In genomic region chr17:73369817-73370490, GRCh38 we compare ENCODE assay signal across 8 cellular contexts. TPM values are rescaled to one million over a fixed set of nuclear protein-coding genes. Genes with fewer than 3 reads are reported as not detected.
DNase-seq lines count a peak whose midpoint lies in the region; ATAC-seq and TF ChIP-seq lines count a peak whose summit lies in the region.
"Not testable (repeated sequence)": the region's sequence is repeated elsewhere in the genome, so short reads cannot be mapped to it uniquely, and the experiment has no call there.

No MANE protein-coding gene starts in this region.

- not testable (repeated sequence) for H3K4me3 ChIP-seq in ACC112 (ENCODE audit: low read depth, low read length); Jurkat, Clone E6-1 (ENCODE audit: low read length); choroid plexus epithelial cell (ENCODE audit: low read depth, low read length)

- peak; percentile 26 for DNase-seq in Jurkat, Clone E6-1 (ENCODE audit: low read depth, low spot score)
- DNase-seq in NOMO-1 treated with dmso at 0.1 percent for 144 hours (lab: John Stamatoyannopoulos, UW; ENCODE audit: unreplicated experiment): peak; percentile 72
- peak; percentile 86 for DNase-seq in activated CD4-positive, alpha-beta memory T cell treated with anti-CD3 and anti-CD28 coated beads for 36 hours
- peak; percentile 84 for DNase-seq in choroid plexus epithelial cell (ENCODE audit: low read depth)
- DNase-seq in kidney glomerular epithelial cell (lab: John Stamatoyannopoulos, UW): peak; percentile 66
- peak; percentile 53 to 66 for DNase-seq in stimulated activated CD4-positive, alpha-beta T cell treated with anti-CD3 and anti-CD28 coated beads, Interleukin-15, amount 100 ng/mL, for 48 hours (ENCODE audit: low read depth in 2 of 2)

- H3K9me3 Mint-ChIP-seq in activated CD4-positive, alpha-beta memory T cell treated with anti-CD3 and anti-CD28 coated beads for 36 hours: not testable (repeated sequence)

- intact Hi-C loops in activated CD4-positive, alpha-beta memory T cell treated with anti-CD3 and anti-CD28 coated beads for 36 hours (cut with micrococcal nuclease): loop anchor here (1.0 to 5.0 kb wide), 6 partner anchors 59 to 813 kb away; partner anchors contain the start of gene COG1

- POLR2A ChIA-PET in activated CD4-positive, alpha-beta memory T cell treated with anti-CD3 and anti-CD28 coated beads for 36 hours (lab: Charles Lee): not testable (repeated sequence)

- peak; percentile 70 for ATAC-seq in GM18505 (IDR thresholded peaks at IDR 0.05; ENCODE audit: unreplicated experiment)

- not testable (repeated sequence) for H3K27me3 Mint-ChIP-seq in activated CD4-positive, alpha-beta memory T cell treated with anti-CD3 and anti-CD28 coated beads for 36 hours

- not testable (repeated sequence) for H3K4me3 Mint-ChIP-seq in activated CD4-positive, alpha-beta memory T cell treated with anti-CD3 and anti-CD28 coated beads for 36 hours

- not testable (repeated sequence) for H3K27ac ChIP-seq in ACC112 (ENCODE audit: low read depth, low read length)

- not testable (repeated sequence) for TF ChIP-seq POLR2A in GM18505 (IDR thresholded peaks at IDR 0.05; ENCODE audit: borderline replicate concordance, extremely low read depth, insufficient read depth, insufficient read length)

- TF ChIP-seq CTCF in choroid plexus epithelial cell (conservative IDR thresholded peaks at IDR 0.05; ENCODE audit: low read depth, low read length): peak; percentile 86

- H3K4me1 ChIP-seq in ACC112 (ENCODE audit: control insufficient read depth, insufficient read depth, low read length, unreplicated experiment): not testable (repeated sequence)

- H3K27ac Mint-ChIP-seq in activated CD4-positive, alpha-beta memory T cell treated with anti-CD3 and anti-CD28 coated beads for 36 hours: not testable (repeated sequence)

- not testable (repeated sequence) for H3K4me1 Mint-ChIP-seq in activated CD4-positive, alpha-beta memory T cell treated with anti-CD3 and anti-CD28 coated beads for 36 hours (ENCODE audit: low read depth)

- not testable (repeated sequence) for H3K36me3 Mint-ChIP-seq in activated CD4-positive, alpha-beta memory T cell treated with anti-CD3 and anti-CD28 coated beads for 36 hours

- H3K36me3 ChIP-seq in ACC112 (ENCODE audit: insufficient read depth, low read length): not testable (repeated sequence)

- CTCF ChIA-PET in activated CD4-positive, alpha-beta memory T cell treated with anti-CD3 and anti-CD28 coated beads for 36 hours (lab: Charles Lee): interaction anchor here (0.6 to 6.4 kb wide), 51 partner anchors 9 to 811 kb away, joined by 3 to 170 read pairs (median 4); partner anchors contain the start of genes CDC42EP4 and CPSF4L

- H2AFZ ChIP-seq in ACC112 (ENCODE audit: low read length, unreplicated experiment): peak overlapping the region; percentile 23

- H3K79me2 ChIP-seq in ACC112 (ENCODE audit: control insufficient read depth, insufficient read depth, low read length, unreplicated experiment): not testable (repeated sequence)

- H3K27me3 ChIP-seq in ACC112 (ENCODE audit: insufficient read depth, low read length): peaks cover 28% of the 10 kb centered on the region; the same call in 1 of the 2 replicates

RNA-seq across cellular contexts. Expression of gene CDC42EP4, which starts 58.2 kb away (rescaled TPM):
- 2.1 TPM for polyA plus RNA-seq in Jurkat, Clone E6-1 (2012; ENCODE audit: insufficient read depth, insufficient read length)
- total RNA-seq in activated CD4-positive, alpha-beta memory T cell treated with anti-CD3 and anti-CD28 coated beads for 36 hours: 1 to 10 TPM; 1.6 to 1.7 TPM

Comparison
In these comparisons a context has a peak if more than half of its experiments do, and no peak if none do; other contexts are left out.
1. DNase-seq: peak in every context shown above with its lines; median percentile 86 in activated CD4-positive, alpha-beta memory T cell treated with anti-CD3 and anti-CD28 coated beads for 36 hours; 84 in choroid plexus epithelial cell; 72 in NOMO-1 treated with dmso at 0.1 percent for 144 hours; 66 in kidney glomerular epithelial cell; 60 in stimulated activated CD4-positive, alpha-beta T cell treated with anti-CD3 and anti-CD28 coated beads, Interleukin-15, amount 100 ng/mL, for 48 hours; 26 in Jurkat, Clone E6-1.